ENCODE assay signal across 21 cellular contexts in the genomic region with DNA sequence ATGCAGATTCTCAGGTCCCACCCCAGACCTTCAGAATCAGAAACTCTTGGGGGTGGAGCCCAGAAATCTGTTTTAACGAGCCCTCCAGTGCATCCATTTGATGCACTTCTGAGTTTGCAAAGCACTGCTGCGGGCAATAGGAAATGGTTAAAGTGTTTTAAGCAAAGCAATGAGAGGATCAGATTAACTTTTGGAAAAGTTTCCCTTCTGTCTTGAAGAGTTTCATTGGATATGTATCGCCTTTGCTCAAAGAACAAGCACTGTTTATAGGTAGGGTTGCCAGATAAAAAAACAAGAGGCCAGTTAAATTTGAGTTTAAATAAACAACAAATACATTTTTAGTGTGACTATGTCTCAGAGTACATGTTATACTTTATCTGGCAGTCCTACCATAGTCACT.
DNase-seq lines count a peak whose midpoint lies in the region; ATAC-seq and TF ChIP-seq lines count a peak whose summit lies in the region.
"Had no signal": no experiment of that assay in that cellular context is flagged by ENCODE, and none has a peak within 500 bp of the region (broad histone marks: within the 10 kb centered on the region; RNA-seq: fewer than 3 reads in every experiment).

No MANE protein-coding gene starts in this region.

- no peak overlapping the region for H3K9ac ChIP-seq in mesenchymal stem cell (ENCODE audit: low read length)

- intact Hi-C loops in esophagus squamous epithelium (cut with DNase I) (no loop called here), uterus (cut with DNase I; ENCODE audit: low total_unique reads) (no loop called here)

- TF ChIP-seq CTCF in esophagus squamous epithelium (IDR thresholded peaks at IDR 0.05) (no peak), uterus (IDR thresholded peaks at IDR 0.05) (no peak)

- no peak overlapping the region for H3K23ac ChIP-seq in mesenchymal stem cell (ENCODE audit: low read length in 2 of 2)

- H4K91ac ChIP-seq in mesenchymal stem cell (ENCODE audit: low read length) = peak overlapping the region; percentile 99

- peak overlapping the region; percentile 71 for H2BK15ac ChIP-seq in mesenchymal stem cell (ENCODE audit: low read depth, poor library complexity, severe bottlenecking)

- no peak overlapping the region for H2AK5ac ChIP-seq in mesenchymal stem cell (ENCODE audit: low read length, severe bottlenecking)

- no peak overlapping the region for H2AFZ ChIP-seq in mesenchymal stem cell (ENCODE audit: low read depth, low read length)

- H3K36me3 ChIP-seq in esophagus squamous epithelium = no peaks in the 10 kb centered on the region
- no peaks in the 10 kb centered on the region for H3K36me3 ChIP-seq in mesenchymal stem cell (ENCODE audit: control insufficient read depth in 1 of 2, insufficient read depth in 2 of 2, low read depth in 1 of 2, low read length in 2 of 2)
- no peaks in the 10 kb centered on the region for H3K36me3 ChIP-seq in uterus

- H3K4me1 ChIP-seq in esophagus squamous epithelium (peaks cover 7 to 48% (median 25%) of the 10 kb centered on the region in 3 donors), mesenchymal stem cell (ENCODE audit: control insufficient read depth, insufficient read depth, low read depth, low read length) (peaks cover 5% of the 10 kb centered on the region), uterus (peaks cover 5 to 9% of the 10 kb centered on the region in 2 donors)

- peak overlapping the region in 3 of 4 donors; percentile 28 to 67 (median 36) for H3K27ac ChIP-seq in esophagus squamous epithelium
- H3K27ac ChIP-seq in mesenchymal stem cell (ENCODE audit: low read length, poor library complexity, severe bottlenecking) = no peak overlapping the region
- peak overlapping the region; percentile 58 to 78 for H3K27ac ChIP-seq in uterus
- H3K27ac ChIP-seq: C4-2B, RWPE1, SK-N-MC had no signal

- H3K4me3 ChIP-seq in esophagus squamous epithelium (no peak overlapping the region), mesenchymal stem cell (ENCODE audit: insufficient read depth in 1 of 2, low read depth in 1 of 2, low read length in 2 of 2) (no peak overlapping the region), uterus (no peak overlapping the region)
- H3K4me3 ChIP-seq: SK-N-MC had no signal

- H3K27me3 ChIP-seq in esophagus squamous epithelium (peaks cover 0 to 15% (median 0%) of the 10 kb centered on the region in 4 donors), mesenchymal stem cell (ENCODE audit: control insufficient read depth in 1 of 2, insufficient read depth in 1 of 2, low read length in 2 of 2) (peaks cover 0 to 39% of the 10 kb centered on the region in 2 experiments), uterus (no peaks in the 10 kb centered on the region)

- peak overlapping the region in 1 of 2 experiments; percentile 94 for H3K4ac ChIP-seq in mesenchymal stem cell (ENCODE audit: low read depth in 1 of 2, low read length in 2 of 2)

- no peak overlapping the region for H2BK5ac ChIP-seq in mesenchymal stem cell (ENCODE audit: low read depth, low read length, poor library complexity, severe bottlenecking)

- no peaks in the 10 kb centered on the region for H3K79me1 ChIP-seq in mesenchymal stem cell (replicated peaks; ENCODE audit: low read length, poor library complexity, severe bottlenecking)

- DNase-seq in H4 (ENCODE audit: low spot score) = peak; percentile 46
- no peak for DNase-seq in esophagus squamous epithelium (lab: John Stamatoyannopoulos, UW)
- no peak for DNase-seq in mesenchymal stem cell
- DNase-seq in uterus = no peak
- DNase-seq in NOMO-1 treated with DMSO at 0.1 percent for 48 hours (lab: John Stamatoyannopoulos, UW; ENCODE audit: unreplicated experiment) = no peak
- DNase-seq: Calu3; CD8-positive, alpha-beta memory T cell; DMS153; Karpas-422; NCI-H1417; NCI-H1694 treated with DMSO at 0.1 percent for 48 hours; NCI-H2081 treated with DMSO at 0.1 percent for 48 hours; NCI-H2171 treated with DMSO at 0.1 percent for 48 hours; NCI-H524 treated with DMSO at 0.1 percent for 48 hours; NCI-H82; SHP77 treated with DMSO at 0.1 percent for 48 hours had no signal

- peak overlapping the region in 1 of 2 experiments; percentile 98 for H2BK12ac ChIP-seq in mesenchymal stem cell (ENCODE audit: low read length in 2 of 2)

- H3K4me2 ChIP-seq in mesenchymal stem cell (ENCODE audit: low read length, poor library complexity, severe bottlenecking) = no peak overlapping the region

- H2BK120ac ChIP-seq in mesenchymal stem cell (ENCODE audit: low read depth, low read length) = peak overlapping the region; percentile 96

- no peaks in the 10 kb centered on the region for H3K9me3 ChIP-seq in esophagus squamous epithelium
- no peaks in the 10 kb centered on the region for H3K9me3 ChIP-seq in mesenchymal stem cell (ENCODE audit: control insufficient read depth, low read length)
- H3K9me3 ChIP-seq in uterus = no peaks in the 10 kb centered on the region

- TF ChIP-seq POLR2A in esophagus squamous epithelium (IDR thresholded peaks at IDR 0.05) (no peak), uterus (IDR thresholded peaks at IDR 0.05) (no peak)

- H4K8ac ChIP-seq in mesenchymal stem cell (ENCODE audit: low read length) = no peak overlapping the region

- H3K14ac ChIP-seq in mesenchymal stem cell (ENCODE audit: low read length in 2 of 2) = no peak overlapping the region

- WGBS in esophagus squamous epithelium, 2 donors = 45 to 49% methylated on average over 3 of the region's 3 CpGs
- WGBS in mesenchymal stem cell = 53% methylated on average over 3 of the region's 3 CpGs

- ATAC-seq in HG02763 (IDR thresholded peaks at IDR 0.05; ENCODE audit: unreplicated experiment) (no peak), GM18519 (IDR thresholded peaks at IDR 0.05; ENCODE audit: low FRiP score, unreplicated experiment) (no peak)

- H3K18ac ChIP-seq in mesenchymal stem cell (ENCODE audit: low read depth in 1 of 2, low read length in 2 of 2) = peak overlapping the region; percentile 85 to 98
